In genomic region chr20:298755-299391, GRCh38 we compare ENCODE assay signal across 10 cellular contexts. TPM values are rescaled to one million over a fixed set of nuclear protein-coding genes. Genes with fewer than 3 reads are reported as not detected.
DNase-seq lines count a peak whose midpoint lies in the region; ATAC-seq, FAIRE-seq and TF ChIP-seq lines count a peak whose summit lies in the region.
"Had no signal": no experiment of that assay in that cellular context is flagged by ENCODE, and none has a peak within 500 bp of the region (broad histone marks: within the 10 kb centered on the region; RNA-seq: fewer than 3 reads in every experiment).

No MANE protein-coding gene starts in this region.

- no peaks in the 10 kb centered on the region for H3K9me3 ChIP-seq in HepG2 (ENCODE audit: low read length)

- H4K20me1 ChIP-seq in HepG2 (ENCODE audit: insufficient read depth, low read length): peaks cover 25% of the 10 kb centered on the region

- no peak for TF ChIP-seq POLR2A in HepG2 (IDR thresholded peaks at IDR 0.05; ENCODE audit: insufficient read depth in 1 of 2, low read depth in 2 of 2, low read length in 2 of 2)

- peaks cover 43% of the 10 kb centered on the region for H3K4me1 Mint-ChIP-seq in activated CD4-positive, alpha-beta T cell treated with anti-CD3 and anti-CD28 coated beads, Interleukin-2, amount 10 ng/mL, durations not matched to agents 24 days and 14 days

- peaks cover 41% of the 10 kb centered on the region for H3K36me3 Mint-ChIP-seq in activated CD4-positive, alpha-beta T cell treated with anti-CD3 and anti-CD28 coated beads, Interleukin-2, amount 10 ng/mL, durations not matched to agents 24 days and 14 days (ENCODE audit: low read depth)

- peak overlapping the region; percentile 96 for H3K4me3 Mint-ChIP-seq in activated CD4-positive, alpha-beta T cell treated with anti-CD3 and anti-CD28 coated beads, Interleukin-2, amount 10 ng/mL, durations not matched to agents 24 days and 14 days

- POLR2A ChIA-PET in HepG2 (lab: Yijun Ruan, JAX): interaction anchor here (1.1 to 8.1 kb wide), 5 partner anchors 10 to 49 kb away, joined by 4 to 106 read pairs (median 18); partner anchors contain the start of genes NRSN2 and SOX12

- H3K4me2 ChIP-seq in HepG2 (ENCODE audit: low read depth, low read length): peak overlapping the region; percentile 80

- ATAC-seq in HepG2: no peak
- ATAC-seq in GM21423 (IDR thresholded peaks at IDR 0.05; ENCODE audit: unreplicated experiment): no peak
- ATAC-seq in HG03442 (IDR thresholded peaks at IDR 0.05; ENCODE audit: unreplicated experiment): no peak

- peaks cover 39% of the 10 kb centered on the region for H3K4me1 ChIP-seq in HepG2 (ENCODE audit: insufficient read depth, low read length)

- no peak for TF ChIP-seq RAD21 in HepG2 (CRISPR knock-in tag; IDR thresholded peaks at IDR 0.05)

- 10% methylated on average over 16 of the region's 16 CpGs for WGBS in HepG2 (ENCODE audit: low lambda C conversion rate)

- no peak for DNase-seq in activated CD4-positive, alpha-beta T cell treated with anti-CD3 and anti-CD28 coated beads, Interleukin-2, amount 10 ng/mL, durations not matched to agents 24 days and 14 days
- no peak for DNase-seq in activated CD4-positive, alpha-beta T cell treated with anti-CD3 and anti-CD28 coated beads, Interleukin-2, amount 50 U/mL, for 48 hours
- no peak for DNase-seq in HepG2 (ENCODE audit: low spot score)
- no peak for DNase-seq in DMS79 (lab: John Stamatoyannopoulos, UW)

- TF ChIP-seq EP300 in HepG2 (IDR thresholded peaks at IDR 0.05; ENCODE audit: low read depth in 2 of 2, low read length in 2 of 2) (no peak), HepG2 (CRISPR knock-in tag; IDR thresholded peaks at IDR 0.05; ENCODE audit: borderline replicate concordance) (no peak)

- intact Hi-C loops in activated CD4-positive, alpha-beta T cell treated with anti-CD3 and anti-CD28 coated beads, Interleukin-2, amount 10 ng/mL, durations not matched to agents 24 days and 14 days (cut with micrococcal nuclease): no loop called here
- intact Hi-C loops in HepG2 (cut with micrococcal nuclease; ENCODE audit: unreplicated experiment): no loop called here

- no peak for FAIRE-seq in HepG2 (lab: Jason Lieb, UNC)

- BruUV-seq in HepG2 (replicated peaks; lab: Mats Ljungman, UMichigan): no TSS peak

- peaks cover 1% of the 10 kb centered on the region for H3K27me3 Mint-ChIP-seq in activated CD4-positive, alpha-beta T cell treated with anti-CD3 and anti-CD28 coated beads, Interleukin-2, amount 10 ng/mL, durations not matched to agents 24 days and 14 days

- H3K9me3 Mint-ChIP-seq in activated CD4-positive, alpha-beta T cell treated with anti-CD3 and anti-CD28 coated beads, Interleukin-2, amount 10 ng/mL, durations not matched to agents 24 days and 14 days: no peaks in the 10 kb centered on the region

- H3K79me2 ChIP-seq in HepG2 (ENCODE audit: insufficient read depth, low read length): peaks cover 42% of the 10 kb centered on the region

- H3K27ac Mint-ChIP-seq in activated CD4-positive, alpha-beta T cell treated with anti-CD3 and anti-CD28 coated beads, Interleukin-2, amount 10 ng/mL, durations not matched to agents 24 days and 14 days: peak overlapping the region; percentile 98

- peak overlapping the region; percentile 84 for H3K9ac ChIP-seq in HepG2 (ENCODE audit: insufficient read depth, low read depth, low read length)

- CTCF ChIA-PET in HepG2 (lab: Yijun Ruan, JAX; ENCODE audit: low intra/inter-chr PET ratio, low total read pairs): no interaction called here

- no peak for TF ChIP-seq CTCF in HepG2 (CRISPR knock-in tag; IDR thresholded peaks at IDR 0.05)

- peak overlapping the region; percentile 69 to 93 (median 89) for H3K4me3 ChIP-seq in HepG2 (replicated peaks in 1 of 3; ENCODE audit: insufficient read depth in 1 of 3, low read depth in 2 of 3, low read length in 3 of 3)

- in situ Hi-C loops in HepG2 (cut with HindIII; ENCODE audit: extremely low pct_ligation_motif_present, low pct_unique_long_range_greater_than_20kb): no loop called here

- peaks cover 0 to 13% of the 10 kb centered on the region in 2 experiments; a peak in 3 of 5 replicates for H3K27me3 ChIP-seq in HepG2 (ENCODE audit: control insufficient read depth in 1 of 2, insufficient read depth in 2 of 2, low read length in 2 of 2)

- H3K27ac ChIP-seq in angular gyrus (ENCODE audit: low read depth, low read length): peak overlapping the region; percentile 94
- peak overlapping the region; percentile 92 for H3K27ac ChIP-seq in HepG2 (ENCODE audit: extremely low read length, insufficient read depth, low read length)
- H3K27ac ChIP-seq in temporal lobe (ENCODE audit: low read depth, low read length): peak overlapping the region; percentile 82

- no peaks in the 10 kb centered on the region for H3K36me3 ChIP-seq in HepG2 (replicated peaks in 1 of 2; ENCODE audit: control insufficient read depth in 1 of 2, insufficient read depth in 2 of 2, low read length in 2 of 2)

- no peak overlapping the region for H2AFZ ChIP-seq in HepG2 (ENCODE audit: low read length)

RNA-seq across cellular contexts. Expression of gene ZCCHC3, which starts 1.5 kb away (rescaled TPM):
- total RNA-seq in activated CD4-positive, alpha-beta T cell treated with anti-CD3 and anti-CD28 coated beads, Interleukin-2, amount 10 ng/mL, durations not matched to agents 24 days and 14 days: 23.7 and 24.6 TPM in 2 replicates
- total RNA-seq in HepG2 (2016; rRNA removed; fragmentation: Illumina TruSeq; extraction: Trizol) (56.2 and 63.0 TPM in 2 replicates), temporal lobe (14.3 TPM)
- total RNA-seq in HepG2 (2016; cell fraction: cytosol; rRNA removed; fragmentation: Illumina TruSeq; extraction: Trizol; ENCODE audit: low read depth): 12.1 and 12.3 TPM in 2 replicates
- 49.2 and 64.0 TPM in 2 replicates for total RNA-seq in HepG2 (2016; cell fraction: insoluble cytoplasmic fraction; rRNA removed; fragmentation: Illumina TruSeq; extraction: Trizol)
- 45.3 and 47.4 TPM in 2 replicates for total RNA-seq in HepG2 (2016; cell fraction: membrane; rRNA removed; fragmentation: Illumina TruSeq; extraction: Trizol)
- 28.6 and 30.4 TPM in 2 replicates for total RNA-seq in HepG2 (2016; cell fraction: nucleus; rRNA removed; fragmentation: Illumina TruSeq; extraction: Trizol)
- polyA plus RNA-seq in HepG2 (2011; rRNA removed): 43.8 and 46.6 TPM in 2 replicates
- polyA plus RNA-seq in HepG2 (2011; cell fraction: cytosol; rRNA removed): 44.4 and 45.0 TPM in 2 replicates
- 21.2 and 22.1 TPM in 2 replicates for polyA plus RNA-seq in HepG2 (2011; cell fraction: nucleus; rRNA removed)
- polyA plus RNA-seq in HepG2 (2012): 37.3 and 43.5 TPM in 2 replicates
- polyA plus RNA-seq in HepG2 (2016; cell fraction: cytosol; fragmentation: Illumina TruSeq; extraction: Trizol; ENCODE audit: low read depth): 8.1 and 9.0 TPM in 2 replicates
- polyA plus RNA-seq in HepG2 (2016; cell fraction: insoluble cytoplasmic fraction; fragmentation: Illumina TruSeq; extraction: Trizol; ENCODE audit: low read depth): 75.7 and 81.5 TPM in 2 replicates
- 37.6 and 38.3 TPM in 2 replicates for polyA plus RNA-seq in HepG2 (2016; cell fraction: membrane; fragmentation: Illumina TruSeq; extraction: Trizol; ENCODE audit: low read depth)
- 57.9 and 60.5 TPM in 2 replicates for polyA plus RNA-seq in HepG2 (2016; cell fraction: nucleus; fragmentation: Illumina TruSeq; extraction: Trizol; ENCODE audit: insufficient read depth, low read depth)
- 9.3 and 53.1 TPM in 2 replicates for polyA minus RNA-seq in HepG2 (2011; rRNA and poly(A)+ RNA removed; ENCODE audit: low replicate concordance)
- 31.3 and 34.6 TPM in 2 replicates for polyA minus RNA-seq in HepG2 (2011; cell fraction: cytosol; rRNA and poly(A)+ RNA removed)
- 16.1 and 17.3 TPM in 2 replicates for polyA minus RNA-seq in HepG2 (2011; cell fraction: nucleus; rRNA and poly(A)+ RNA removed)

RNA-seq across cellular contexts. Expression of gene C20orf96, which starts 8.3 kb away (rescaled TPM):
- 5.7 and 6.7 TPM in 2 replicates for total RNA-seq in activated CD4-positive, alpha-beta T cell treated with anti-CD3 and anti-CD28 coated beads, Interleukin-2, amount 10 ng/mL, durations not matched to agents 24 days and 14 days
- 3.8 and 4.7 TPM in 2 replicates for total RNA-seq in HepG2 (2016; rRNA removed; fragmentation: Illumina TruSeq; extraction: Trizol)
- 0.51 and 1.3 TPM in 2 replicates for total RNA-seq in HepG2 (2016; cell fraction: cytosol; rRNA removed; fragmentation: Illumina TruSeq; extraction: Trizol; ENCODE audit: low read depth)
- total RNA-seq in HepG2 (2016; cell fraction: insoluble cytoplasmic fraction; rRNA removed; fragmentation: Illumina TruSeq; extraction: Trizol): 3.1 and 5.0 TPM in 2 replicates
- 2.0 and 2.7 TPM in 2 replicates for total RNA-seq in HepG2 (2016; cell fraction: membrane; rRNA removed; fragmentation: Illumina TruSeq; extraction: Trizol)
- total RNA-seq in HepG2 (2016; cell fraction: nucleus; rRNA removed; fragmentation: Illumina TruSeq; extraction: Trizol): 9.9 and 10.7 TPM in 2 replicates
- polyA plus RNA-seq in HepG2 (2011; rRNA removed): 18.2 and 20.6 TPM in 2 replicates
- 10.7 and 11.6 TPM in 2 replicates for polyA plus RNA-seq in HepG2 (2011; cell fraction: cytosol; rRNA removed)
- polyA plus RNA-seq in HepG2 (2011; cell fraction: nucleus; rRNA removed): 25.9 and 27.9 TPM in 2 replicates
- polyA plus RNA-seq in HepG2 (2012): 17.5 and 20.7 TPM in 2 replicates
- 4.3 and 5.1 TPM in 2 replicates for polyA plus RNA-seq in HepG2 (2016; cell fraction: cytosol; fragmentation: Illumina TruSeq; extraction: Trizol; ENCODE audit: low read depth)
- 13.8 and 15.5 TPM in 2 replicates for polyA plus RNA-seq in HepG2 (2016; cell fraction: insoluble cytoplasmic fraction; fragmentation: Illumina TruSeq; extraction: Trizol; ENCODE audit: low read depth)
- 7.8 and 8.1 TPM in 2 replicates for polyA plus RNA-seq in HepG2 (2016; cell fraction: membrane; fragmentation: Illumina TruSeq; extraction: Trizol; ENCODE audit: low read depth)
- polyA plus RNA-seq in HepG2 (2016; cell fraction: nucleus; fragmentation: Illumina TruSeq; extraction: Trizol; ENCODE audit: insufficient read depth, low read depth): 37.7 and 37.8 TPM in 2 replicates
- 1.7 and 6.2 TPM in 2 replicates for polyA minus RNA-seq in HepG2 (2011; rRNA and poly(A)+ RNA removed; ENCODE audit: low replicate concordance)
- polyA minus RNA-seq in HepG2 (2011; cell fraction: cytosol; rRNA and poly(A)+ RNA removed): 2.8 and 3.7 TPM in 2 replicates
- 16.1 and 18.5 TPM in 2 replicates for polyA minus RNA-seq in HepG2 (2011; cell fraction: nucleus; rRNA and poly(A)+ RNA removed)
- 11.1 TPM for total RNA-seq in temporal lobe

RNA-seq across cellular contexts. Expression of gene SOX12, which starts 26.5 kb away (rescaled TPM):
- 11.0 and 11.2 TPM in 2 replicates for total RNA-seq in activated CD4-positive, alpha-beta T cell treated with anti-CD3 and anti-CD28 coated beads, Interleukin-2, amount 10 ng/mL, durations not matched to agents 24 days and 14 days
- total RNA-seq in HepG2 (2016; rRNA removed; fragmentation: Illumina TruSeq; extraction: Trizol) (12.1 and 18.7 TPM in 2 replicates), temporal lobe (15.0 TPM)
- 5.2 and 6.4 TPM in 2 replicates for total RNA-seq in HepG2 (2016; cell fraction: cytosol; rRNA removed; fragmentation: Illumina TruSeq; extraction: Trizol; ENCODE audit: low read depth)
- total RNA-seq in HepG2 (2016; cell fraction: insoluble cytoplasmic fraction; rRNA removed; fragmentation: Illumina TruSeq; extraction: Trizol): 10.8 and 18.0 TPM in 2 replicates
- total RNA-seq in HepG2 (2016; cell fraction: membrane; rRNA removed; fragmentation: Illumina TruSeq; extraction: Trizol): 19.3 and 22.7 TPM in 2 replicates
- 14.7 and 17.3 TPM in 2 replicates for total RNA-seq in HepG2 (2016; cell fraction: nucleus; rRNA removed; fragmentation: Illumina TruSeq; extraction: Trizol)
- polyA plus RNA-seq in HepG2 (2011; rRNA removed): 10.0 and 11.5 TPM in 2 replicates
- 5.9 and 7.7 TPM in 2 replicates for polyA plus RNA-seq in HepG2 (2011; cell fraction: cytosol; rRNA removed)
- polyA plus RNA-seq in HepG2 (2011; cell fraction: nucleus; rRNA removed): 33.8 and 40.6 TPM in 2 replicates
- polyA plus RNA-seq in HepG2 (2012): 33.1 and 35.1 TPM in 2 replicates
- 9.1 and 11.5 TPM in 2 replicates for polyA plus RNA-seq in HepG2 (2016; cell fraction: cytosol; fragmentation: Illumina TruSeq; extraction: Trizol; ENCODE audit: low read depth)
- 37.4 and 47.0 TPM in 2 replicates for polyA plus RNA-seq in HepG2 (2016; cell fraction: insoluble cytoplasmic fraction; fragmentation: Illumina TruSeq; extraction: Trizol; ENCODE audit: low read depth)
- polyA plus RNA-seq in HepG2 (2016; cell fraction: membrane; fragmentation: Illumina TruSeq; extraction: Trizol; ENCODE audit: low read depth): 35.3 and 38.7 TPM in 2 replicates
- polyA plus RNA-seq in HepG2 (2016; cell fraction: nucleus; fragmentation: Illumina TruSeq; extraction: Trizol; ENCODE audit: insufficient read depth, low read depth): 63.1 and 67.8 TPM in 2 replicates
- polyA minus RNA-seq in HepG2 (2011; rRNA and poly(A)+ RNA removed; ENCODE audit: low replicate concordance): 2.4 and 12.0 TPM in 2 replicates
- 11.2 and 12.0 TPM in 2 replicates for polyA minus RNA-seq in HepG2 (2011; cell fraction: cytosol; rRNA and poly(A)+ RNA removed)
- polyA minus RNA-seq in HepG2 (2011; cell fraction: nucleus; rRNA and poly(A)+ RNA removed): 9.6 and 12.7 TPM in 2 replicates

RNA-seq across cellular contexts. Expression of gene DEFB132, which starts 41.3 kb away (rescaled TPM):
- total RNA-seq in activated CD4-positive, alpha-beta T cell treated with anti-CD3 and anti-CD28 coated beads, Interleukin-2, amount 10 ng/mL, durations not matched to agents 24 days and 14 days: not detected in 2 replicates
- total RNA-seq in HepG2 (2016; rRNA removed; fragmentation: Illumina TruSeq; extraction: Trizol) (not detected in 2 replicates), temporal lobe (not detected)
- total RNA-seq in HepG2 (2016; cell fraction: cytosol; rRNA removed; fragmentation: Illumina TruSeq; extraction: Trizol; ENCODE audit: low read depth): not detected in 2 replicates
- total RNA-seq in HepG2 (2016; cell fraction: insoluble cytoplasmic fraction; rRNA removed; fragmentation: Illumina TruSeq; extraction: Trizol): not detected in 2 replicates
- total RNA-seq in HepG2 (2016; cell fraction: membrane; rRNA removed; fragmentation: Illumina TruSeq; extraction: Trizol): not detected in 2 replicates
- total RNA-seq in HepG2 (2016; cell fraction: nucleus; rRNA removed; fragmentation: Illumina TruSeq; extraction: Trizol): not detected in 2 replicates
- polyA plus RNA-seq in HepG2 (2011; rRNA removed): not detected in 2 replicates
- not detected in 2 replicates for polyA plus RNA-seq in HepG2 (2011; cell fraction: cytosol; rRNA removed)
- polyA plus RNA-seq in HepG2 (2011; cell fraction: nucleus; rRNA removed): not detected in 2 replicates
- polyA plus RNA-seq in HepG2 (2012): not detected in 2 replicates
- not detected in 2 replicates for polyA plus RNA-seq in HepG2 (2016; cell fraction: cytosol; fragmentation: Illumina TruSeq; extraction: Trizol; ENCODE audit: low read depth)
- polyA plus RNA-seq in HepG2 (2016; cell fraction: insoluble cytoplasmic fraction; fragmentation: Illumina TruSeq; extraction: Trizol; ENCODE audit: low read depth): not detected in 2 replicates
- polyA plus RNA-seq in HepG2 (2016; cell fraction: membrane; fragmentation: Illumina TruSeq; extraction: Trizol; ENCODE audit: low read depth): not detected in 2 replicates
- polyA plus RNA-seq in HepG2 (2016; cell fraction: nucleus; fragmentation: Illumina TruSeq; extraction: Trizol; ENCODE audit: insufficient read depth, low read depth): not detected in 2 replicates
- polyA minus RNA-seq in HepG2 (2011; rRNA and poly(A)+ RNA removed; ENCODE audit: low replicate concordance): not detected in 2 replicates
- not detected in 2 replicates for polyA minus RNA-seq in HepG2 (2011; cell fraction: cytosol; rRNA and poly(A)+ RNA removed)
- not detected in 2 replicates for polyA minus RNA-seq in HepG2 (2011; cell fraction: nucleus; rRNA and poly(A)+ RNA removed)
- total RNA-seq: glomerular endothelial cell, LHCN-M2 had no signal

RNA-seq across cellular contexts. Expression of gene NRSN2, which starts 48.0 kb away (rescaled TPM):
- 5.1 and 7.0 TPM in 2 replicates for total RNA-seq in activated CD4-positive, alpha-beta T cell treated with anti-CD3 and anti-CD28 coated beads, Interleukin-2, amount 10 ng/mL, durations not matched to agents 24 days and 14 days
- 28.4 and 32.3 TPM in 2 replicates for total RNA-seq in HepG2 (2016; rRNA removed; fragmentation: Illumina TruSeq; extraction: Trizol)
- total RNA-seq in HepG2 (2016; cell fraction: cytosol; rRNA removed; fragmentation: Illumina TruSeq; extraction: Trizol; ENCODE audit: low read depth): 13.5 and 19.5 TPM in 2 replicates
- 26.0 and 33.1 TPM in 2 replicates for total RNA-seq in HepG2 (2016; cell fraction: insoluble cytoplasmic fraction; rRNA removed; fragmentation: Illumina TruSeq; extraction: Trizol)
- 30.9 and 37.0 TPM in 2 replicates for total RNA-seq in HepG2 (2016; cell fraction: membrane; rRNA removed; fragmentation: Illumina TruSeq; extraction: Trizol)
- 18.0 and 19.9 TPM in 2 replicates for total RNA-seq in HepG2 (2016; cell fraction: nucleus; rRNA removed; fragmentation: Illumina TruSeq; extraction: Trizol)
- 49.4 and 63.3 TPM in 2 replicates for polyA plus RNA-seq in HepG2 (2011; rRNA removed)
- 69.4 and 90.4 TPM in 2 replicates for polyA plus RNA-seq in HepG2 (2011; cell fraction: cytosol; rRNA removed)
- polyA plus RNA-seq in HepG2 (2011; cell fraction: nucleus; rRNA removed): 68.6 and 73.2 TPM in 2 replicates
- polyA plus RNA-seq in HepG2 (2012): 32.8 and 45.8 TPM in 2 replicates
- 30.7 and 34.2 TPM in 2 replicates for polyA plus RNA-seq in HepG2 (2016; cell fraction: cytosol; fragmentation: Illumina TruSeq; extraction: Trizol; ENCODE audit: low read depth)
- polyA plus RNA-seq in HepG2 (2016; cell fraction: insoluble cytoplasmic fraction; fragmentation: Illumina TruSeq; extraction: Trizol; ENCODE audit: low read depth): 54.0 and 55.2 TPM in 2 replicates
- 61.7 and 66.8 TPM in 2 replicates for polyA plus RNA-seq in HepG2 (2016; cell fraction: membrane; fragmentation: Illumina TruSeq; extraction: Trizol; ENCODE audit: low read depth)
- polyA plus RNA-seq in HepG2 (2016; cell fraction: nucleus; fragmentation: Illumina TruSeq; extraction: Trizol; ENCODE audit: insufficient read depth, low read depth): 79.0 and 79.1 TPM in 2 replicates
- polyA minus RNA-seq in HepG2 (2011; rRNA and poly(A)+ RNA removed; ENCODE audit: low replicate concordance): 1.6 and 52.5 TPM in 2 replicates
- polyA minus RNA-seq in HepG2 (2011; cell fraction: cytosol; rRNA and poly(A)+ RNA removed): 32.5 and 33.1 TPM in 2 replicates
- 10.7 and 15.0 TPM in 2 replicates for polyA minus RNA-seq in HepG2 (2011; cell fraction: nucleus; rRNA and poly(A)+ RNA removed)
- 32.7 TPM for total RNA-seq in temporal lobe
